In genomic region chr12:79326663-79327062, GRCh38 we compare ENCODE assay signal across 21 cellular contexts.
"Had no signal": no experiment of that assay in that cellular context is flagged by ENCODE, and none has a peak within 500 bp of the region (broad histone marks: within the 10 kb centered on the region; RNA-seq: fewer than 3 reads in every experiment).

No MANE protein-coding gene starts in this region.

- H3K36me3 ChIP-seq: brain microvascular endothelial cell, tibial nerve, WERI-Rb-1 had no signal

- H3K4me3 ChIP-seq: tibial nerve had no signal

- DNase-seq: activated CD4-positive, alpha-beta T cell treated with anti-CD3 and anti-CD28 coated beads, Interleukin-2, amount 10 ng/mL, durations not matched to agents 7 days and 5 days; activated CD4-positive, CD25-positive, alpha-beta regulatory T cell treated with anti-CD3 and anti-CD28 coated beads, Interleukin-2, amount 50 U/mL, for 72 hours; activated CD8-positive, alpha-beta T cell treated with anti-CD3 and anti-CD28 coated beads, Interleukin-2, amount 10 ng/mL, durations not matched to agents 7 days and 5 days; activated T-cell treated with anti-CD3 and anti-CD28 coated beads, Interleukin-2, amount 50 U/mL, for 24 hours; aorta; brain microvascular endothelial cell; central memory CD4-positive, alpha-beta T cell; effector memory CD4-positive, alpha-beta T cell; hippocampal formation; left ventricle myocardium superior; occipital lobe; small intestine; stimulated activated CD4-positive, alpha-beta T cell treated with anti-CD3 and anti-CD28 coated beads, Interleukin-2, amount 100 ng/mL, for 24 hours; stimulated activated naive CD8-positive, alpha-beta T cell treated with anti-CD3 and anti-CD28 coated beads, Interleukin-15, amount 100 ng/mL, for 72 hours; WERI-Rb-1 had no signal

- H3K27ac Mint-ChIP-seq: activated CD4-positive, alpha-beta T cell treated with anti-CD3 and anti-CD28 coated beads, Interleukin-2, amount 10 ng/mL, durations not matched to agents 7 days and 5 days; activated CD8-positive, alpha-beta T cell treated with anti-CD3 and anti-CD28 coated beads, Interleukin-2, amount 10 ng/mL, durations not matched to agents 7 days and 5 days; activated naive CD4-positive, alpha-beta T cell treated with anti-CD3 and anti-CD28 coated beads, Interleukin-2, amount 50 U/mL, for 72 hours; activated T-cell treated with anti-CD3 and anti-CD28 coated beads, Interleukin-2, amount 50 U/mL, for 24 hours; activated T-helper 17 cell treated with anti-CD3 and anti-CD28 coated beads, Interleukin-2, amount 50 U/mL, for 72 hours; stimulated activated effector memory CD8-positive, alpha-beta T cell treated with anti-CD3 and anti-CD28 coated beads, Interleukin-12 subunit alpha, Interleukin-12 subunit beta, amount 100 ng/mL, for 72 hours; stimulated activated naive CD8-positive, alpha-beta T cell treated with anti-CD3 and anti-CD28 coated beads, Interleukin-15, amount 100 ng/mL, for 72 hours had no signal

- H3K9me3 ChIP-seq: tibial nerve had no signal

- H3K4me1 Mint-ChIP-seq: activated CD4-positive, alpha-beta T cell treated with anti-CD3 and anti-CD28 coated beads, Interleukin-2, amount 10 ng/mL, durations not matched to agents 7 days and 5 days; activated T-helper 17 cell treated with anti-CD3 and anti-CD28 coated beads, Interleukin-2, amount 50 U/mL, for 72 hours; stimulated activated effector memory CD8-positive, alpha-beta T cell treated with anti-CD3 and anti-CD28 coated beads, Interleukin-12 subunit alpha, Interleukin-12 subunit beta, amount 100 ng/mL, for 72 hours; stimulated activated naive CD8-positive, alpha-beta T cell treated with anti-CD3 and anti-CD28 coated beads, Interleukin-15, amount 100 ng/mL, for 72 hours had no signal

- H3K36me3 Mint-ChIP-seq: activated naive CD4-positive, alpha-beta T cell treated with anti-CD3 and anti-CD28 coated beads, Interleukin-2, amount 50 U/mL, for 72 hours; stimulated activated effector memory CD8-positive, alpha-beta T cell treated with anti-CD3 and anti-CD28 coated beads, Interleukin-12 subunit alpha, Interleukin-12 subunit beta, amount 100 ng/mL, for 72 hours had no signal

- H3K4me3 Mint-ChIP-seq: activated CD4-positive, alpha-beta T cell treated with anti-CD3 and anti-CD28 coated beads, Interleukin-2, amount 10 ng/mL, durations not matched to agents 7 days and 5 days; activated CD8-positive, alpha-beta T cell treated with anti-CD3 and anti-CD28 coated beads, Interleukin-2, amount 10 ng/mL, durations not matched to agents 7 days and 5 days; activated T-cell treated with anti-CD3 and anti-CD28 coated beads, Interleukin-2, amount 50 U/mL, for 24 hours; activated T-helper 17 cell treated with anti-CD3 and anti-CD28 coated beads, Interleukin-2, amount 50 U/mL, for 72 hours; stimulated activated effector memory CD8-positive, alpha-beta T cell treated with anti-CD3 and anti-CD28 coated beads, Interleukin-12 subunit alpha, Interleukin-12 subunit beta, amount 100 ng/mL, for 72 hours; stimulated activated naive CD8-positive, alpha-beta T cell treated with anti-CD3 and anti-CD28 coated beads, Interleukin-15, amount 100 ng/mL, for 72 hours had no signal

- H3K9me3 Mint-ChIP-seq: activated CD4-positive, alpha-beta T cell treated with anti-CD3 and anti-CD28 coated beads, Interleukin-2, amount 10 ng/mL, durations not matched to agents 7 days and 5 days; activated T-cell treated with anti-CD3 and anti-CD28 coated beads, Interleukin-2, amount 50 U/mL, for 24 hours; activated T-helper 17 cell treated with anti-CD3 and anti-CD28 coated beads, Interleukin-2, amount 50 U/mL, for 72 hours had no signal

- H3K27me3 Mint-ChIP-seq: activated CD4-positive, alpha-beta T cell treated with anti-CD3 and anti-CD28 coated beads, Interleukin-2, amount 10 ng/mL, durations not matched to agents 7 days and 5 days; activated T-cell treated with anti-CD3 and anti-CD28 coated beads, Interleukin-2, amount 50 U/mL, for 24 hours; activated T-helper 17 cell treated with anti-CD3 and anti-CD28 coated beads, Interleukin-2, amount 50 U/mL, for 72 hours; stimulated activated naive CD8-positive, alpha-beta T cell treated with anti-CD3 and anti-CD28 coated beads, Interleukin-15, amount 100 ng/mL, for 72 hours had no signal

- ATAC-seq: activated CD8-positive, alpha-beta T cell treated with anti-CD3 and anti-CD28 coated beads, Interleukin-2, amount 10 ng/mL, durations not matched to agents 7 days and 5 days; activated naive CD4-positive, alpha-beta T cell treated with anti-CD3 and anti-CD28 coated beads, Interleukin-2, amount 50 U/mL, for 72 hours; activated T-helper 17 cell treated with anti-CD3 and anti-CD28 coated beads, Interleukin-2, amount 50 U/mL, for 72 hours; esophagus mucosa; left ventricle myocardium superior; sciatic nerve; stimulated activated effector memory CD8-positive, alpha-beta T cell treated with anti-CD3 and anti-CD28 coated beads, Interleukin-12 subunit alpha, Interleukin-12 subunit beta, amount 100 ng/mL, for 72 hours; stimulated activated naive CD8-positive, alpha-beta T cell treated with anti-CD3 and anti-CD28 coated beads, Interleukin-15, amount 100 ng/mL, for 72 hours had no signal

- H3K4me1 ChIP-seq: tibial nerve had no signal

- H3K27me3 ChIP-seq: brain microvascular endothelial cell, tibial nerve had no signal

- H3K27ac ChIP-seq: brain microvascular endothelial cell, tibial nerve, WERI-Rb-1 had no signal
